In genomic region chr9:32578976-32579375, GRCh38 we compare ENCODE assay signal across 15 cellular contexts. TPM values are rescaled to one million over a fixed set of nuclear protein-coding genes. Genes with fewer than 3 reads are reported as not detected.
DNase-seq lines count a peak whose midpoint lies in the region; ATAC-seq, FAIRE-seq and TF ChIP-seq lines count a peak whose summit lies in the region.
"Had no signal": no experiment of that assay in that cellular context is flagged by ENCODE, and none has a peak within 500 bp of the region (broad histone marks: within the 10 kb centered on the region; RNA-seq: fewer than 3 reads in every experiment).

No MANE protein-coding gene starts in this region.

- H3K4me3 ChIP-seq in HepG2 (replicated peaks in 1 of 3; ENCODE audit: insufficient read depth in 1 of 3, low read depth in 2 of 3, low read length in 3 of 3) = no peak overlapping the region
- H3K4me3 ChIP-seq in right lobe of liver = no peak overlapping the region
- no peak overlapping the region for H3K4me3 ChIP-seq in neuronal stem cell (ENCODE audit: low read length in 2 of 2)
- H3K4me3 ChIP-seq in HAP-1 = no peak overlapping the region
- no peak overlapping the region for H3K4me3 ChIP-seq in ovary
- H3K4me3 ChIP-seq: BLaER1, SJCRH30 had no signal

- no peaks in the 10 kb centered on the region for H3K79me1 ChIP-seq in neuronal stem cell (ENCODE audit: low read depth, low read length)

- no peak for TF ChIP-seq RAD21 in HepG2 (CRISPR knock-in tag; IDR thresholded peaks at IDR 0.05)

- no peak overlapping the region for H3K9ac ChIP-seq in HepG2 (ENCODE audit: insufficient read depth, low read depth, low read length)
- H3K9ac ChIP-seq in neuronal stem cell (ENCODE audit: low read depth, low read length, poor library complexity) = no peak overlapping the region
- H3K9ac ChIP-seq: BLaER1 had no signal

- ATAC-seq in HepG2 (no peak), right lobe of liver (no peak), GM19351 (IDR thresholded peaks at IDR 0.05; ENCODE audit: unreplicated experiment) (no peak)

- H2AK5ac ChIP-seq in neuronal stem cell (ENCODE audit: low read depth, low read length) = no peak overlapping the region

- no peak overlapping the region for H4K91ac ChIP-seq in neuronal stem cell (ENCODE audit: low read depth, low read length, poor library complexity)

- H3K4ac ChIP-seq in neuronal stem cell (ENCODE audit: low read length) = no peak overlapping the region

- H3K27me3 ChIP-seq in HepG2 (ENCODE audit: control insufficient read depth in 1 of 2, insufficient read depth in 2 of 2, low read length in 2 of 2) (no peaks in the 10 kb centered on the region), right lobe of liver (no peaks in the 10 kb centered on the region), neuronal stem cell (ENCODE audit: control insufficient read depth in 3 of 3, insufficient read depth in 3 of 3, low read depth in 1 of 3, low read length in 3 of 3) (peaks cover 0 to 11% (median 0%) of the 10 kb centered on the region in 3 experiments), HAP-1 (ENCODE audit: low read depth) (no peaks in the 10 kb centered on the region; the same call in none of the 2 replicates), ovary (no peaks in the 10 kb centered on the region)
- H3K27me3 ChIP-seq: BLaER1, SJCRH30 had no signal

- H2BK12ac ChIP-seq in neuronal stem cell (ENCODE audit: low read length) = no peak overlapping the region

- no peak for FAIRE-seq in HepG2 (lab: Jason Lieb, UNC)
- FAIRE-seq: HTR-8/SVneo had no signal

- WGBS in HepG2 (ENCODE audit: low lambda C conversion rate) = 17% methylated on average over 5 of the region's 5 CpGs
- WGBS in right lobe of liver (ENCODE audit: insufficient coverage, low coverage, low lambda C conversion rate, missing lambda C conversion rate) = 21% methylated on average over 3 of the region's 5 CpGs
- whole genome bisulfite sequencing in neuronal stem cell (ENCODE audit: extremely low coverage in 2 of 2, insufficient read length in 2 of 2, insufficient replicate concordance in 1 of 2), 2 donors = no CpG with 5 or more reads among the region's 5 CpGs
- 36 to 47% (median 38%) methylated on average over 5 of the region's 5 CpGs for WGBS in ovary, 3 donors

- intact Hi-C loops in HepG2 (cut with micrococcal nuclease; ENCODE audit: unreplicated experiment) = loop anchor here (1.0 kb wide), 2 partner anchors 147 to 201 kb away; no protein-coding TSS in a partner anchor
- intact Hi-C loops in right lobe of liver (cut with DNase I) = loop anchor here in 1 of 2 donors (5.0 kb wide), 1 partner anchor 202 kb away; no protein-coding TSS in a partner anchor
- intact Hi-C loops in ovary (cut with DNase I) = no loop called here

- H2BK120ac ChIP-seq in neuronal stem cell (ENCODE audit: low read depth, low read length) = no peak overlapping the region

- TF ChIP-seq EP300 in HepG2 (IDR thresholded peaks at IDR 0.05; ENCODE audit: low read depth in 2 of 2, low read length in 2 of 2) (no peak), HepG2 (CRISPR knock-in tag; IDR thresholded peaks at IDR 0.05; ENCODE audit: borderline replicate concordance) (no peak), ovary (IDR thresholded peaks at IDR 0.05) (no peak)

- no peak overlapping the region for H3K27ac ChIP-seq in HepG2 (ENCODE audit: extremely low read length, insufficient read depth, low read length)
- H3K27ac ChIP-seq in right lobe of liver = no peak overlapping the region
- no peak overlapping the region for H3K27ac ChIP-seq in neuronal stem cell (replicated peaks; ENCODE audit: low read length)
- H3K27ac ChIP-seq in ovary = no peak overlapping the region
- H3K27ac ChIP-seq: BLaER1, SJCRH30 had no signal

- no TSS peak for BruUV-seq in HepG2 (replicated peaks; lab: Mats Ljungman, UMichigan)

- TF ChIP-seq CTCF in HepG2 (CRISPR knock-in tag; IDR thresholded peaks at IDR 0.05) = no peak
- no peak for TF ChIP-seq CTCF in right lobe of liver (IDR thresholded peaks at IDR 0.05)
- no peak for TF ChIP-seq CTCF in ovary (IDR thresholded peaks at IDR 0.05)

- H2BK5ac ChIP-seq in neuronal stem cell (ENCODE audit: low read length) = no peak overlapping the region

- no peaks in the 10 kb centered on the region for H3K9me3 ChIP-seq in HepG2 (ENCODE audit: low read length)
- no peaks in the 10 kb centered on the region for H3K9me3 ChIP-seq in right lobe of liver
- H3K9me3 ChIP-seq in neuronal stem cell (replicated peaks in 1 of 2; ENCODE audit: control insufficient read depth in 2 of 2, insufficient read depth in 1 of 2, low read depth in 1 of 2, low read length in 2 of 2) = no peaks in the 10 kb centered on the region
- no peaks in the 10 kb centered on the region for H3K9me3 ChIP-seq in HAP-1
- no peaks in the 10 kb centered on the region for H3K9me3 ChIP-seq in ovary
- H3K9me3 ChIP-seq: BLaER1, SJCRH30 had no signal

- TF ChIP-seq POLR2A in HepG2 (IDR thresholded peaks at IDR 0.05; ENCODE audit: insufficient read depth in 1 of 2, low read depth in 2 of 2, low read length in 2 of 2) (no peak), right lobe of liver (IDR thresholded peaks at IDR 0.05) (no peak), ovary (IDR thresholded peaks at IDR 0.05) (no peak)

- no peak overlapping the region for H3K23ac ChIP-seq in neuronal stem cell (ENCODE audit: low read depth, low read length, poor library complexity)

- POLR2A ChIA-PET in HepG2 (lab: Yijun Ruan, JAX) = interaction anchor here (1.6 kb wide), 1 partner anchor 200 kb away, joined by 4 read pairs; no protein-coding TSS in a partner anchor

- H3K79me2 ChIP-seq in HepG2 (ENCODE audit: insufficient read depth, low read length) = no peaks in the 10 kb centered on the region

- no peaks in the 10 kb centered on the region for H4K20me1 ChIP-seq in HepG2 (ENCODE audit: insufficient read depth, low read length)
- H4K20me1 ChIP-seq: BLaER1 had no signal

- no peak overlapping the region for H3K18ac ChIP-seq in neuronal stem cell (ENCODE audit: low read length)

- no peak overlapping the region for H3K14ac ChIP-seq in neuronal stem cell (ENCODE audit: low read length)

- no peak for DNase-seq in HepG2 (ENCODE audit: low spot score)
- no peak for DNase-seq in right lobe of liver
- DNase-seq in RPMI7951 (ENCODE audit: low read depth) = peak; percentile 48
- DNase-seq in neuronal stem cell (ENCODE audit: low spot score) = no peak
- no peak for DNase-seq in HAP-1 (ENCODE audit: low spot score in 2 of 2)
- no peak for DNase-seq in ovary
- DNase-seq: NCI-H187 treated with DMSO at 0.1 percent for 48 hours, NCI-H226 had no signal

- H4K8ac ChIP-seq in neuronal stem cell (ENCODE audit: low read depth, low read length) = no peak overlapping the region

- H3K4me2 ChIP-seq in HepG2 (ENCODE audit: low read depth, low read length) = peak overlapping the region; percentile 45
- H3K4me2 ChIP-seq in neuronal stem cell (ENCODE audit: insufficient read depth, low read length, poor library complexity, severe bottlenecking) = no peak overlapping the region
- H3K4me2 ChIP-seq: BLaER1 had no signal

- in situ Hi-C loops in HepG2 (cut with HindIII; ENCODE audit: extremely low pct_ligation_motif_present, low pct_unique_long_range_greater_than_20kb) (no loop called here), HAP-1 (cut with MboI; ENCODE audit: low sequenced_read_pairs) (no loop called here)

- H3K4me1 ChIP-seq in HepG2 (ENCODE audit: insufficient read depth, low read length) (peaks cover 19% of the 10 kb centered on the region), right lobe of liver (no peaks in the 10 kb centered on the region), neuronal stem cell (ENCODE audit: control insufficient read depth in 2 of 2, insufficient read depth in 1 of 2, low read depth in 1 of 2, low read length in 2 of 2) (peaks cover 1 to 4% of the 10 kb centered on the region in 2 donors), HAP-1 (0 out of 2 replicates have a peak, but pooled peaks cover 3% of the 10 kb centered on the region), ovary (ENCODE audit: insufficient read depth) (no peaks in the 10 kb centered on the region)
- H3K4me1 ChIP-seq: SJCRH30 had no signal

- no peak overlapping the region for H2AFZ ChIP-seq in HepG2 (ENCODE audit: low read length)
- peak overlapping the region; percentile 25 for H2AFZ ChIP-seq in neuronal stem cell (ENCODE audit: low read length)

- H2BK15ac ChIP-seq in neuronal stem cell (ENCODE audit: low read length) = no peak overlapping the region

- H3K36me3 ChIP-seq in HepG2 (replicated peaks in 1 of 2; ENCODE audit: control insufficient read depth in 1 of 2, insufficient read depth in 2 of 2, low read length in 2 of 2) (no peaks in the 10 kb centered on the region), right lobe of liver (no peaks in the 10 kb centered on the region), neuronal stem cell (replicated peaks in 1 of 2; ENCODE audit: control insufficient read depth in 2 of 2, insufficient read depth in 2 of 2, low read length in 2 of 2) (no peaks in the 10 kb centered on the region), HAP-1 (replicated peaks) (no peaks in the 10 kb centered on the region), ovary (no peaks in the 10 kb centered on the region)
- H3K36me3 ChIP-seq: BLaER1, SJCRH30 had no signal

- CTCF ChIA-PET in HepG2 (lab: Yijun Ruan, JAX; ENCODE audit: low intra/inter-chr PET ratio, low total read pairs) = interaction anchor here (0.7 to 4.9 kb wide), 3 partner anchors 196 to 390 kb away, joined by 3 to 115 read pairs (median 6); no protein-coding TSS in a partner anchor

RNA-seq across cellular contexts. Expression of gene NDUFB6, which starts 6.0 kb away (rescaled TPM):
- total RNA-seq in HepG2 (2016; rRNA removed; fragmentation: Illumina TruSeq; extraction: Trizol) (81.9 and 106 TPM in 2 replicates), right lobe of liver (10 to 100 TPM; 28.9 to 39.9 (median 36.2) TPM), ovary (10 to 100 TPM; 31.9 to 42.5 (median 38.8) TPM)
- 16.0 and 16.3 TPM in 2 replicates for total RNA-seq in HepG2 (2016; cell fraction: cytosol; rRNA removed; fragmentation: Illumina TruSeq; extraction: Trizol; ENCODE audit: low read depth)
- 86.2 and 119 TPM in 2 replicates for total RNA-seq in HepG2 (2016; cell fraction: insoluble cytoplasmic fraction; rRNA removed; fragmentation: Illumina TruSeq; extraction: Trizol)
- total RNA-seq in HepG2 (2016; cell fraction: membrane; rRNA removed; fragmentation: Illumina TruSeq; extraction: Trizol) = 18.5 and 19.3 TPM in 2 replicates
- 35.9 and 39.7 TPM in 2 replicates for total RNA-seq in HepG2 (2016; cell fraction: nucleus; rRNA removed; fragmentation: Illumina TruSeq; extraction: Trizol)
- polyA plus RNA-seq in HepG2 (2011; rRNA removed) (21.5 and 31.2 TPM in 2 replicates), ovary (10 to 100 TPM; 19.6 to 30.3 TPM)
- polyA plus RNA-seq in HepG2 (2011; cell fraction: cytosol; rRNA removed) = 28.6 and 29.6 TPM in 2 replicates
- polyA plus RNA-seq in HepG2 (2011; cell fraction: nucleus; rRNA removed) = 5.5 and 6.9 TPM in 2 replicates
- 27.7 and 34.6 TPM in 2 replicates for polyA plus RNA-seq in HepG2 (2012)
- 18.1 and 20.1 TPM in 2 replicates for polyA plus RNA-seq in HepG2 (2016; cell fraction: cytosol; fragmentation: Illumina TruSeq; extraction: Trizol; ENCODE audit: low read depth)
- polyA plus RNA-seq in HepG2 (2016; cell fraction: insoluble cytoplasmic fraction; fragmentation: Illumina TruSeq; extraction: Trizol; ENCODE audit: low read depth) = 93.0 and 110 TPM in 2 replicates
- polyA plus RNA-seq in HepG2 (2016; cell fraction: membrane; fragmentation: Illumina TruSeq; extraction: Trizol; ENCODE audit: low read depth) = 18.7 and 19.9 TPM in 2 replicates
- polyA plus RNA-seq in HepG2 (2016; cell fraction: nucleus; fragmentation: Illumina TruSeq; extraction: Trizol; ENCODE audit: insufficient read depth, low read depth) = 55.5 and 57.6 TPM in 2 replicates
- polyA minus RNA-seq in HepG2 (2011; rRNA and poly(A)+ RNA removed; ENCODE audit: low replicate concordance) = 16.1 and 20.8 TPM in 2 replicates
- 13.8 and 18.9 TPM in 2 replicates for polyA minus RNA-seq in HepG2 (2011; cell fraction: cytosol; rRNA and poly(A)+ RNA removed)
- 9.1 and 13.1 TPM in 2 replicates for polyA minus RNA-seq in HepG2 (2011; cell fraction: nucleus; rRNA and poly(A)+ RNA removed)
- 180 and 184 TPM in 2 replicates for total RNA-seq in RPMI7951 (2014; rRNA removed; shearing (Covaris generic))
- 63.4 TPM for polyA plus RNA-seq in neuronal stem cell (2013, experiment 1 of 2)
- 67.7 TPM for polyA plus RNA-seq in neuronal stem cell (2013, experiment 2 of 2)

RNA-seq across cellular contexts. Expression of gene TOPORS, which starts 26.6 kb away (rescaled TPM):
- total RNA-seq in HepG2 (2016; rRNA removed; fragmentation: Illumina TruSeq; extraction: Trizol) (19.6 and 28.8 TPM in 2 replicates), right lobe of liver (1 to 10 TPM; 6.0 to 9.6 (median 7.9) TPM), ovary (10 to 100 TPM; 18.8 to 31.8 (median 20.9) TPM)
- 1.3 and 1.6 TPM in 2 replicates for total RNA-seq in HepG2 (2016; cell fraction: cytosol; rRNA removed; fragmentation: Illumina TruSeq; extraction: Trizol; ENCODE audit: low read depth)
- total RNA-seq in HepG2 (2016; cell fraction: insoluble cytoplasmic fraction; rRNA removed; fragmentation: Illumina TruSeq; extraction: Trizol) = 19.8 and 28.1 TPM in 2 replicates
- 6.3 and 8.0 TPM in 2 replicates for total RNA-seq in HepG2 (2016; cell fraction: membrane; rRNA removed; fragmentation: Illumina TruSeq; extraction: Trizol)
- 22.5 and 24.6 TPM in 2 replicates for total RNA-seq in HepG2 (2016; cell fraction: nucleus; rRNA removed; fragmentation: Illumina TruSeq; extraction: Trizol)
- polyA plus RNA-seq in HepG2 (2011; rRNA removed) (6.1 and 6.8 TPM in 2 replicates), ovary (10 to 100 TPM; 15.1 to 20.9 TPM)
- 3.0 and 5.4 TPM in 2 replicates for polyA plus RNA-seq in HepG2 (2011; cell fraction: cytosol; rRNA removed)
- 5.5 and 6.1 TPM in 2 replicates for polyA plus RNA-seq in HepG2 (2011; cell fraction: nucleus; rRNA removed)
- polyA plus RNA-seq in HepG2 (2012) = 8.8 and 9.9 TPM in 2 replicates
- 0.35 and 0.49 TPM in 2 replicates for polyA plus RNA-seq in HepG2 (2016; cell fraction: cytosol; fragmentation: Illumina TruSeq; extraction: Trizol; ENCODE audit: low read depth)
- polyA plus RNA-seq in HepG2 (2016; cell fraction: insoluble cytoplasmic fraction; fragmentation: Illumina TruSeq; extraction: Trizol; ENCODE audit: low read depth) = 15.9 and 16.9 TPM in 2 replicates
- polyA plus RNA-seq in HepG2 (2016; cell fraction: membrane; fragmentation: Illumina TruSeq; extraction: Trizol; ENCODE audit: low read depth) = 1.6 and 1.9 TPM in 2 replicates
- polyA plus RNA-seq in HepG2 (2016; cell fraction: nucleus; fragmentation: Illumina TruSeq; extraction: Trizol; ENCODE audit: insufficient read depth, low read depth) = 12.4 and 13.5 TPM in 2 replicates
- 9.1 and 14.1 TPM in 2 replicates for polyA minus RNA-seq in HepG2 (2011; rRNA and poly(A)+ RNA removed; ENCODE audit: low replicate concordance)
- 8.8 and 9.0 TPM in 2 replicates for polyA minus RNA-seq in HepG2 (2011; cell fraction: cytosol; rRNA and poly(A)+ RNA removed)
- 42.9 and 51.2 TPM in 2 replicates for polyA minus RNA-seq in HepG2 (2011; cell fraction: nucleus; rRNA and poly(A)+ RNA removed)
- 15.8 and 23.8 TPM in 2 replicates for total RNA-seq in RPMI7951 (2014; rRNA removed; shearing (Covaris generic))
- polyA plus RNA-seq in neuronal stem cell (2013, experiment 1 of 2) = 23.3 TPM
- 24.5 TPM for polyA plus RNA-seq in neuronal stem cell (2013, experiment 2 of 2)

RNA-seq across cellular contexts. Expression of gene SMIM27, which starts 26.8 kb away (rescaled TPM):
- total RNA-seq in HepG2 (2016; rRNA removed; fragmentation: Illumina TruSeq; extraction: Trizol) = 13.3 and 17.9 TPM in 2 replicates
- total RNA-seq in HepG2 (2016; cell fraction: cytosol; rRNA removed; fragmentation: Illumina TruSeq; extraction: Trizol; ENCODE audit: low read depth) = 75.6 and 99.3 TPM in 2 replicates
- total RNA-seq in HepG2 (2016; cell fraction: insoluble cytoplasmic fraction; rRNA removed; fragmentation: Illumina TruSeq; extraction: Trizol) = 15.4 and 19.6 TPM in 2 replicates
- 37.2 and 52.4 TPM in 2 replicates for total RNA-seq in HepG2 (2016; cell fraction: membrane; rRNA removed; fragmentation: Illumina TruSeq; extraction: Trizol)
- total RNA-seq in HepG2 (2016; cell fraction: nucleus; rRNA removed; fragmentation: Illumina TruSeq; extraction: Trizol) = 8.6 and 10.5 TPM in 2 replicates
- polyA plus RNA-seq in HepG2 (2011; rRNA removed) = 19.0 and 22.5 TPM in 2 replicates
- polyA plus RNA-seq in HepG2 (2011; cell fraction: cytosol; rRNA removed) = 3.6 and 3.7 TPM in 2 replicates
- polyA plus RNA-seq in HepG2 (2011; cell fraction: nucleus; rRNA removed) = 2.2 and 2.6 TPM in 2 replicates
- 23.4 and 24.0 TPM in 2 replicates for polyA plus RNA-seq in HepG2 (2012)
- polyA plus RNA-seq in HepG2 (2016; cell fraction: cytosol; fragmentation: Illumina TruSeq; extraction: Trizol; ENCODE audit: low read depth) = 83.9 and 98.8 TPM in 2 replicates
- 14.9 and 15.5 TPM in 2 replicates for polyA plus RNA-seq in HepG2 (2016; cell fraction: insoluble cytoplasmic fraction; fragmentation: Illumina TruSeq; extraction: Trizol; ENCODE audit: low read depth)
- polyA plus RNA-seq in HepG2 (2016; cell fraction: membrane; fragmentation: Illumina TruSeq; extraction: Trizol; ENCODE audit: low read depth) = 31.9 and 41.5 TPM in 2 replicates
- polyA plus RNA-seq in HepG2 (2016; cell fraction: nucleus; fragmentation: Illumina TruSeq; extraction: Trizol; ENCODE audit: insufficient read depth, low read depth) = 11.4 and 12.7 TPM in 2 replicates
- polyA minus RNA-seq in HepG2 (2011; rRNA and poly(A)+ RNA removed; ENCODE audit: low replicate concordance) = 5.2 and 6.4 TPM in 2 replicates
- polyA minus RNA-seq in HepG2 (2011; cell fraction: cytosol; rRNA and poly(A)+ RNA removed) = 3.5 TPM in 1 of 2 replicates, not detected in the other
- 4.6 and 4.9 TPM in 2 replicates for polyA minus RNA-seq in HepG2 (2011; cell fraction: nucleus; rRNA and poly(A)+ RNA removed)
- 1 to 10 TPM in 5 of 6 experiments, under 1 TPM in 1; 0.49 to 7.4 (median 2.9) TPM for total RNA-seq in right lobe of liver
- total RNA-seq in RPMI7951 (2014; rRNA removed; shearing (Covaris generic)) = 8.8 and 9.1 TPM in 2 replicates
- polyA plus RNA-seq in neuronal stem cell (2013, experiment 1 of 2) = 42.7 TPM
- polyA plus RNA-seq in neuronal stem cell (2013, experiment 2 of 2) = 42.8 TPM
- 10 to 100 TPM in 1 of 7 donors, 1 to 10 TPM in 6; 4.8 to 16.3 (median 9.2) TPM for total RNA-seq in ovary
- polyA plus RNA-seq in ovary = 10 to 100 TPM in 1 of 2 donors, 1 to 10 TPM in 1; 8.3 to 10.8 TPM

RNA-seq across cellular contexts. Expression of gene RIGI, which starts 53.0 kb away (rescaled TPM):
- total RNA-seq in HepG2 (2016; rRNA removed; fragmentation: Illumina TruSeq; extraction: Trizol) (8.2 and 12.2 TPM in 2 replicates), right lobe of liver (1 to 10 TPM; 2.7 to 6.1 (median 4.8) TPM), ovary (1 to 10 TPM; 6.4 to 9.5 (median 7.1) TPM)
- 0.91 and 1.3 TPM in 2 replicates for total RNA-seq in HepG2 (2016; cell fraction: cytosol; rRNA removed; fragmentation: Illumina TruSeq; extraction: Trizol; ENCODE audit: low read depth)
- total RNA-seq in HepG2 (2016; cell fraction: insoluble cytoplasmic fraction; rRNA removed; fragmentation: Illumina TruSeq; extraction: Trizol) = 8.1 and 11.7 TPM in 2 replicates
- 2.6 and 3.2 TPM in 2 replicates for total RNA-seq in HepG2 (2016; cell fraction: membrane; rRNA removed; fragmentation: Illumina TruSeq; extraction: Trizol)
- 8.1 and 8.4 TPM in 2 replicates for total RNA-seq in HepG2 (2016; cell fraction: nucleus; rRNA removed; fragmentation: Illumina TruSeq; extraction: Trizol)
- polyA plus RNA-seq in HepG2 (2011; rRNA removed) (2.4 and 3.0 TPM in 2 replicates), ovary (10 to 100 TPM in 1 of 2 donors, 1 to 10 TPM in 1; 5.4 to 16.7 TPM)
- polyA plus RNA-seq in HepG2 (2011; cell fraction: cytosol; rRNA removed) = 1.1 and 1.9 TPM in 2 replicates
- 2.3 and 3.2 TPM in 2 replicates for polyA plus RNA-seq in HepG2 (2011; cell fraction: nucleus; rRNA removed)
- 3.1 and 3.3 TPM in 2 replicates for polyA plus RNA-seq in HepG2 (2012)
- polyA plus RNA-seq in HepG2 (2016; cell fraction: cytosol; fragmentation: Illumina TruSeq; extraction: Trizol; ENCODE audit: low read depth) = 0.42 and 0.43 TPM in 2 replicates
- polyA plus RNA-seq in HepG2 (2016; cell fraction: insoluble cytoplasmic fraction; fragmentation: Illumina TruSeq; extraction: Trizol; ENCODE audit: low read depth) = 5.9 and 6.7 TPM in 2 replicates
- 0.74 and 0.97 TPM in 2 replicates for polyA plus RNA-seq in HepG2 (2016; cell fraction: membrane; fragmentation: Illumina TruSeq; extraction: Trizol; ENCODE audit: low read depth)
- 5.9 and 6.0 TPM in 2 replicates for polyA plus RNA-seq in HepG2 (2016; cell fraction: nucleus; fragmentation: Illumina TruSeq; extraction: Trizol; ENCODE audit: insufficient read depth, low read depth)
- 0.75 and 1.6 TPM in 2 replicates for polyA minus RNA-seq in HepG2 (2011; rRNA and poly(A)+ RNA removed; ENCODE audit: low replicate concordance)
- 1.9 and 2.4 TPM in 2 replicates for polyA minus RNA-seq in HepG2 (2011; cell fraction: cytosol; rRNA and poly(A)+ RNA removed)
- 8.5 and 11.7 TPM in 2 replicates for polyA minus RNA-seq in HepG2 (2011; cell fraction: nucleus; rRNA and poly(A)+ RNA removed)
- 12.0 and 13.5 TPM in 2 replicates for total RNA-seq in RPMI7951 (2014; rRNA removed; shearing (Covaris generic))
- polyA plus RNA-seq in neuronal stem cell (2013, experiment 1 of 2) = 2.4 TPM
- 2.2 TPM for polyA plus RNA-seq in neuronal stem cell (2013, experiment 2 of 2)

RNA-seq across cellular contexts. Expression of gene TAF1L, which starts 56.5 kb away (rescaled TPM):
- total RNA-seq in HepG2 (2016; rRNA removed; fragmentation: Illumina TruSeq; extraction: Trizol) (not detected in 2 replicates), right lobe of liver (not detected), ovary (under 1 TPM in 2 of 7 donors, not detected in 5; 0.05 TPM)
- not detected in 2 replicates for total RNA-seq in HepG2 (2016; cell fraction: cytosol; rRNA removed; fragmentation: Illumina TruSeq; extraction: Trizol; ENCODE audit: low read depth)
- total RNA-seq in HepG2 (2016; cell fraction: insoluble cytoplasmic fraction; rRNA removed; fragmentation: Illumina TruSeq; extraction: Trizol) = not detected in 2 replicates
- total RNA-seq in HepG2 (2016; cell fraction: membrane; rRNA removed; fragmentation: Illumina TruSeq; extraction: Trizol) = not detected in 2 replicates
- not detected in 2 replicates for total RNA-seq in HepG2 (2016; cell fraction: nucleus; rRNA removed; fragmentation: Illumina TruSeq; extraction: Trizol)
- polyA plus RNA-seq in HepG2 (2011; rRNA removed) (not detected in 2 replicates), ovary (under 1 TPM in 1 of 2 donors, not detected in 1; 0.03 TPM)
- polyA plus RNA-seq in HepG2 (2011; cell fraction: cytosol; rRNA removed) = not detected in 2 replicates
- polyA plus RNA-seq in HepG2 (2011; cell fraction: nucleus; rRNA removed) = not detected in 2 replicates
- 0.03 TPM in 2 replicates for polyA plus RNA-seq in HepG2 (2012)
- polyA plus RNA-seq in HepG2 (2016; cell fraction: cytosol; fragmentation: Illumina TruSeq; extraction: Trizol; ENCODE audit: low read depth) = not detected in 2 replicates
- not detected in 2 replicates for polyA plus RNA-seq in HepG2 (2016; cell fraction: insoluble cytoplasmic fraction; fragmentation: Illumina TruSeq; extraction: Trizol; ENCODE audit: low read depth)
- not detected in 2 replicates for polyA plus RNA-seq in HepG2 (2016; cell fraction: membrane; fragmentation: Illumina TruSeq; extraction: Trizol; ENCODE audit: low read depth)
- not detected in 2 replicates for polyA plus RNA-seq in HepG2 (2016; cell fraction: nucleus; fragmentation: Illumina TruSeq; extraction: Trizol; ENCODE audit: insufficient read depth, low read depth)
- not detected in 2 replicates for polyA minus RNA-seq in HepG2 (2011; rRNA and poly(A)+ RNA removed; ENCODE audit: low replicate concordance)
- polyA minus RNA-seq in HepG2 (2011; cell fraction: cytosol; rRNA and poly(A)+ RNA removed) = not detected in 2 replicates
- under 0.01 TPM in 1 of 2 replicates, not detected in the other for polyA minus RNA-seq in HepG2 (2011; cell fraction: nucleus; rRNA and poly(A)+ RNA removed)
- not detected in 2 replicates for total RNA-seq in RPMI7951 (2014; rRNA removed; shearing (Covaris generic))
- not detected for polyA plus RNA-seq in neuronal stem cell (2013, experiment 1 of 2)
- under 0.01 TPM for polyA plus RNA-seq in neuronal stem cell (2013, experiment 2 of 2)
- total RNA-seq: Calu3, H7 had no signal
- polyA plus RNA-seq: CD4-positive, alpha-beta memory T cell had no signal
